In genomic region chr2:217849576-217849975, GRCh38 we compare ENCODE assay signal across 17 cellular contexts.
DNase-seq lines count a peak whose midpoint lies in the region; ATAC-seq and TF ChIP-seq lines count a peak whose summit lies in the region.
"Had no signal": no experiment of that assay in that cellular context is flagged by ENCODE, and none has a peak within 500 bp of the region (broad histone marks: within the 10 kb centered on the region; RNA-seq: fewer than 3 reads in every experiment).

No MANE protein-coding gene starts in this region.

- H3K27ac ChIP-seq in IMR-90 (ENCODE audit: insufficient read depth, low read length) (no peak overlapping the region), muscle layer of colon (ENCODE audit: low read depth, low read length) (peak overlapping the region; percentile 58), subcutaneous abdominal adipose tissue (ENCODE audit: low read depth, low read length) (peak overlapping the region; percentile 92), MM.1S (ENCODE audit: low read length) (no peak overlapping the region)

- BruUV-seq in IMR-90 (replicated peaks; lab: Mats Ljungman, UMichigan): no TSS peak

- H3K14ac ChIP-seq in IMR-90 (replicated peaks; ENCODE audit: low read depth, low read length): 0 out of 2 replicates have a peak overlapping the region, but pooled peaks have one; percentile 55

- peak overlapping the region; percentile 98 for H3K27ac Mint-ChIP-seq in chondrocyte (ENCODE audit: unreplicated experiment)
- H3K27ac Mint-ChIP-seq: B cell; H9; naive thymus-derived CD4-positive, alpha-beta T cell had no signal

- 92% methylated on average over 2 of the region's 6 CpGs; no CpG with 5 or more reads in 1 of the 2 experiments for WGBS in IMR-90 (ENCODE audit: extremely low coverage in 2 of 2, insufficient read length in 1 of 2), 2 experiments

- H3K9me3 Mint-ChIP-seq in chondrocyte (ENCODE audit: low read depth): no peaks in the 10 kb centered on the region
- H3K9me3 Mint-ChIP-seq: H9; naive thymus-derived CD4-positive, alpha-beta T cell had no signal

- CTCF ChIA-PET in IMR-90 (lab: Yijun Ruan, JAX): interaction anchor here (1.0 kb wide), 1 partner anchor 50 kb away, joined by 3 read pairs; no protein-coding TSS in a partner anchor

- no peak overlapping the region for H4K8ac ChIP-seq in IMR-90 (ENCODE audit: low read depth in 2 of 2, low read length in 2 of 2)

- H4K5ac ChIP-seq in IMR-90 (ENCODE audit: low read depth, low read length): no peak overlapping the region

- H3K79me1 ChIP-seq in IMR-90 (ENCODE audit: low read depth in 1 of 2, low read length in 2 of 2): peaks cover 35 to 71% of the 10 kb centered on the region in 2 experiments

- no peaks in the 10 kb centered on the region for H3F3A ChIP-seq in MM.1S (ENCODE audit: insufficient read depth, low read length)

- ATAC-seq in IMR-90 (ENCODE audit: low read depth): no peak

- peak overlapping the region; percentile 63; the same call in 1 of the 2 replicates for H2AK5ac ChIP-seq in IMR-90 (ENCODE audit: low read depth, low read length)

- dilution Hi-C loops in IMR-90 (cut with HindIII; ENCODE audit: low sequenced_read_pairs, unreplicated experiment): no loop called here

- no peak for TF ChIP-seq RAD21 in IMR-90 (IDR thresholded peaks at IDR 0.05; ENCODE audit: low read length)

- H3K4me2 ChIP-seq in IMR-90 (ENCODE audit: low read depth, low read length) (no peak overlapping the region), MM.1S (ENCODE audit: low read depth, low read length) (no peak overlapping the region)

- no peaks in the 10 kb centered on the region for H3K9me2 ChIP-seq in MM.1S (replicated peaks; ENCODE audit: insufficient read depth, low read length)

- no peaks in the 10 kb centered on the region for H3K27me3 ChIP-seq in IMR-90 (ENCODE audit: control insufficient read depth, insufficient read depth, low read length)
- H3K27me3 ChIP-seq in muscle layer of colon (ENCODE audit: control insufficient read depth in 1 of 2, insufficient read depth in 2 of 2, low read length in 2 of 2): no peaks in the 10 kb centered on the region
- no peaks in the 10 kb centered on the region for H3K27me3 ChIP-seq in subcutaneous abdominal adipose tissue (ENCODE audit: control insufficient read depth in 5 of 5, insufficient read depth in 4 of 5, low read length in 5 of 5)
- no peaks in the 10 kb centered on the region for H3K27me3 ChIP-seq in MM.1S (replicated peaks; ENCODE audit: insufficient read depth, low read length)

- H3K4me3 Mint-ChIP-seq in chondrocyte (ENCODE audit: unreplicated experiment): peak overlapping the region; percentile 50
- H3K4me3 Mint-ChIP-seq: B cell; H9; naive thymus-derived CD4-positive, alpha-beta T cell had no signal

- H3K4ac ChIP-seq in IMR-90 (ENCODE audit: low read depth, low read length): no peak overlapping the region

- peaks cover 22% of the 10 kb centered on the region for H3K9me1 ChIP-seq in IMR-90 (ENCODE audit: insufficient read depth, low read length)

- in situ Hi-C loops in IMR-90 (cut with MboI; ENCODE audit: low sequenced_read_pairs): no loop called here

- no peaks in the 10 kb centered on the region for H3K79me2 ChIP-seq in MM.1S (ENCODE audit: low read length)

- H3K4me1 ChIP-seq in IMR-90 (ENCODE audit: control insufficient read depth, insufficient read depth, low read length) (peaks cover 32% of the 10 kb centered on the region), muscle layer of colon (ENCODE audit: insufficient read depth, low read length) (peaks cover 89% of the 10 kb centered on the region), subcutaneous abdominal adipose tissue (ENCODE audit: control insufficient read depth in 5 of 5, insufficient read depth in 5 of 5, low read length in 5 of 5) (peaks cover 27 to 98% (median 96%) of the 10 kb centered on the region in 5 donors), MM.1S (ENCODE audit: low read length) (no peaks in the 10 kb centered on the region)

- H2AK9ac ChIP-seq in IMR-90 (replicated peaks; ENCODE audit: low read depth, low read length, poor library complexity): peak overlapping the region; percentile 53

- POLR2A ChIA-PET in IMR-90 (lab: Charles Lee; ENCODE audit: unreplicated experiment): no interaction called here

- H4K20me1 ChIP-seq in IMR-90 (ENCODE audit: insufficient read depth, low read length): peaks cover 73% of the 10 kb centered on the region
- no peaks in the 10 kb centered on the region for H4K20me1 ChIP-seq in MM.1S (ENCODE audit: insufficient read depth, low read length)

- H3K4me1 Mint-ChIP-seq in chondrocyte (ENCODE audit: low read depth): peaks cover 60% of the 10 kb centered on the region
- H3K4me1 Mint-ChIP-seq: B cell had no signal

- H3K9me3 ChIP-seq in IMR-90 (ENCODE audit: control insufficient read depth, insufficient read depth, low read length) (peaks cover 6% of the 10 kb centered on the region), muscle layer of colon (ENCODE audit: low read length) (peaks cover 7% of the 10 kb centered on the region), subcutaneous abdominal adipose tissue (ENCODE audit: control insufficient read depth in 5 of 5, low read length in 5 of 5) (peaks cover 0 to 4% (median 2%) of the 10 kb centered on the region in 5 donors), MM.1S (replicated peaks; ENCODE audit: insufficient read depth, low read length) (no peaks in the 10 kb centered on the region)
- H3K9me3 ChIP-seq: prostate gland had no signal

- H3K27me3 Mint-ChIP-seq in chondrocyte (ENCODE audit: low read depth): no peaks in the 10 kb centered on the region

- H2AFZ ChIP-seq in IMR-90 (replicated peaks; ENCODE audit: low read length, poor library complexity): no peak overlapping the region
- no peak overlapping the region for H2AFZ ChIP-seq in MM.1S (ENCODE audit: low read length)

- TF ChIP-seq CTCF in IMR-90 (conservative IDR thresholded peaks at IDR 0.05; ENCODE audit: low read depth, low read length) (no peak), chondrocyte (IDR thresholded peaks at IDR 0.05) (no peak), MM.1S (IDR thresholded peaks at IDR 0.05; ENCODE audit: low read length) (no peak)

- H3K9ac ChIP-seq in IMR-90 (ENCODE audit: low read depth, low read length) (no peak overlapping the region), muscle layer of colon (ENCODE audit: low read length) (no peak overlapping the region), subcutaneous abdominal adipose tissue (ENCODE audit: low read length in 5 of 5) (peak overlapping the region in 3 of 5 donors; percentile 28 to 63 (median 43)), MM.1S (ENCODE audit: low read length) (no peak overlapping the region)

- no peak overlapping the region for H4K91ac ChIP-seq in IMR-90 (ENCODE audit: insufficient read depth, low read depth, low read length)

- H3K4me3 ChIP-seq in IMR-90 (ENCODE audit: insufficient read depth, low read depth, low read length) (no peak overlapping the region), muscle layer of colon (ENCODE audit: low read depth in 1 of 2, low read length in 2 of 2) (peak overlapping the region in 1 of 2 donors; percentile 13), subcutaneous abdominal adipose tissue (ENCODE audit: low read depth in 1 of 5, low read length in 5 of 5) (peak overlapping the region in 1 of 5 donors; percentile 8), MM.1S (ENCODE audit: low read length) (no peak overlapping the region)
- H3K4me3 ChIP-seq: prostate gland had no signal

- H3K56ac ChIP-seq in IMR-90 (ENCODE audit: extremely low read depth, insufficient read depth, low read length): no peak overlapping the region

- H3K23ac ChIP-seq in IMR-90 (ENCODE audit: low read depth, low read length): no peak overlapping the region

- no peak overlapping the region for H2BK15ac ChIP-seq in IMR-90 (ENCODE audit: low read depth, low read length)

- H2BK5ac ChIP-seq in IMR-90 (ENCODE audit: low read depth, low read length, poor library complexity, severe bottlenecking): no peak overlapping the region

- H3K36me3 ChIP-seq in IMR-90 (ENCODE audit: control insufficient read depth, insufficient read depth, low read length) (peaks cover 48% of the 10 kb centered on the region), muscle layer of colon (ENCODE audit: insufficient read depth, low read length) (peaks cover 79% of the 10 kb centered on the region), subcutaneous abdominal adipose tissue (ENCODE audit: control insufficient read depth in 5 of 5, insufficient read depth in 5 of 5, low read length in 5 of 5) (peaks cover 10 to 82% (median 80%) of the 10 kb centered on the region in 5 donors), MM.1S (replicated peaks; ENCODE audit: insufficient read depth, low read length) (no peaks in the 10 kb centered on the region)

- no peak for TF ChIP-seq POLR2A in IMR-90 (IDR thresholded peaks at IDR 0.05; ENCODE audit: low read depth, low read length)

- no peak for DNase-seq in IMR-90
- peak; percentile 75 for DNase-seq in chondrocyte (ENCODE audit: low spot score)
- DNase-seq in OCI-M1 (lab: John Stamatoyannopoulos, UW): no peak
- no peak for DNase-seq in MM.1S
- DNase-seq in SK-N-DZ (ENCODE audit: low spot score): no peak
- no peak for DNase-seq in head of caudate nucleus
- DNase-seq: activated CD4-positive, alpha-beta T cell treated with anti-CD3 and anti-CD28 coated beads for 48 hours; activated CD8-positive, alpha-beta memory T cell treated with anti-CD3 and anti-CD28 coated beads, Interleukin-2, amount 50 U/mL, for 48 hours; activated naive CD4-positive, alpha-beta T cell treated with Interleukin-2 at 50 U/mL for 16 hours; GDM1; H9; naive thymus-derived CD4-positive, alpha-beta T cell; NCI-H187 treated with DMSO at 0.1 percent for 48 hours had no signal

- no peak overlapping the region for H2BK20ac ChIP-seq in IMR-90 (ENCODE audit: low read depth, low read length)

- intact Hi-C loops in IMR-90 (cut with micrococcal nuclease) (no loop called here), head of caudate nucleus (cut with DNase I) (no loop called here)

- H3K36me3 Mint-ChIP-seq in chondrocyte (ENCODE audit: low read depth): peaks cover 34% of the 10 kb centered on the region
- H3K36me3 Mint-ChIP-seq: naive thymus-derived CD4-positive, alpha-beta T cell had no signal

- no peak overlapping the region for H3K18ac ChIP-seq in IMR-90 (ENCODE audit: low read depth, low read length)

- no peak overlapping the region for H2BK120ac ChIP-seq in IMR-90 (ENCODE audit: low read depth, low read length)

TF ChIP-seq in IMR-90, 13 proteins besides CTCF, POLR2A, EP300 and RAD21 (continues in another document):
- no peak for TF ChIP-seq MAZ (IDR thresholded peaks at IDR 0.05; ENCODE audit: borderline replicate concordance, low read depth, low read length)
- TF ChIP-seq CHD1 (IDR thresholded peaks at IDR 0.05; ENCODE audit: low read depth, low read length): no peak
- TF ChIP-seq MXI1 (IDR thresholded peaks at IDR 0.05; ENCODE audit: borderline replicate concordance, low read depth, low read length): no peak

Comparison
In these comparisons a context has a peak if more than half of its experiments do, and no peak if none do; other contexts are left out.
1. H3K27ac ChIP-seq: peak in muscle layer of colon (single experiment) and subcutaneous abdominal adipose tissue (single experiment); none in IMR-90 (single experiment) and MM.1S (single experiment).
2. H3K9ac ChIP-seq: peak in subcutaneous abdominal adipose tissue (3 of 5); none in IMR-90 (single experiment), muscle layer of colon (single experiment) and MM.1S (single experiment).